Comparison of ENCODE assay signal across 11 cellular contexts in the genomic region with DNA sequence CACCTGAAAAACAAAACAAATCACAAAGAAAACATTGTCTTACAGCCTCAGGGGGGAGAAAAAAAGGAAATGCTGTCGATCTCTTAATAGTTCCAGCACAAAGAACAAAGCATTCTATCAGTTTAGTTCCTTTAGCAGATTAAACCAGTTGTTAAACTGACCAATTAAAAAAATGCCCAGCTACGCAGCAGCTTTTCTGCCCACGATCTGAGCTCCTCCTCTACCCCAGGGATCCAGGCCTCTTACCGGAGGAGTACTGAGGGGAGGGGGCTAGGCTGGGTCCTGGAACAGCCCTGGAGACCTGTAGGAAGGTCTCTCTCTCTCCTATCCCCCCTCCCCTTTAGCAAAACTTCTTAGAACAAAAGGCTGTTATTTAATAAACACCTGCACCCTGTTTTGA. TPM values are rescaled to one million over a fixed set of nuclear protein-coding genes. Genes with fewer than 3 reads are reported as not detected.
DNase-seq lines count a peak whose midpoint lies in the region; ATAC-seq and TF ChIP-seq lines count a peak whose summit lies in the region.
"Had no signal": no experiment of that assay in that cellular context is flagged by ENCODE, and none has a peak within 500 bp of the region (broad histone marks: within the 10 kb centered on the region; RNA-seq: fewer than 3 reads in every experiment).

No MANE protein-coding gene starts in this region.

- intact Hi-C loops in activated CD4-positive, alpha-beta T cell treated with anti-CD3 and anti-CD28 coated beads for 36 hours (cut with DNase I, micrococcal nuclease) = no loop called here

- H3K4me1 ChIP-seq in BE2C = peaks cover 9% of the 10 kb centered on the region

- H3K9me3 ChIP-seq in AG04450 (ENCODE audit: control insufficient read depth, insufficient read depth, low read length) = no peaks in the 10 kb centered on the region
- H3K9me3 ChIP-seq in BE2C = no peaks in the 10 kb centered on the region
- H3K9me3 ChIP-seq: thoracic aorta had no signal

- peak overlapping the region; percentile 79 for H3K27ac Mint-ChIP-seq in endothelial cell (ENCODE audit: unreplicated experiment)
- H3K27ac Mint-ChIP-seq in nephron = peak overlapping the region; percentile 95 to 99 (median 98)
- no peak overlapping the region for H3K27ac Mint-ChIP-seq in activated CD4-positive, alpha-beta T cell treated with anti-CD3 and anti-CD28 coated beads for 36 hours

- no peaks in the 10 kb centered on the region for H3K36me3 ChIP-seq in BE2C
- H3K36me3 ChIP-seq: thoracic aorta had no signal

- no peak overlapping the region for H3K4me3 ChIP-seq in AG04450 (ENCODE audit: low read depth, low read length)
- H3K4me3 ChIP-seq in BE2C (ENCODE audit: low read depth, low read length) = no peak overlapping the region
- H3K4me3 ChIP-seq: thoracic aorta had no signal

- H3K4me1 Mint-ChIP-seq in endothelial cell (ENCODE audit: unreplicated experiment) (peaks cover 46% of the 10 kb centered on the region), nephron (peaks cover 76% of the 10 kb centered on the region)
- peaks cover 20% of the 10 kb centered on the region for H3K4me1 Mint-ChIP-seq in activated CD4-positive, alpha-beta T cell treated with anti-CD3 and anti-CD28 coated beads for 36 hours

- H3K36me3 Mint-ChIP-seq in endothelial cell (ENCODE audit: low read depth, unreplicated experiment) (peaks cover 8% of the 10 kb centered on the region), nephron (ENCODE audit: low read depth) (no peaks in the 10 kb centered on the region)
- H3K36me3 Mint-ChIP-seq in activated CD4-positive, alpha-beta T cell treated with anti-CD3 and anti-CD28 coated beads for 36 hours (ENCODE audit: low read depth) = no peaks in the 10 kb centered on the region

- H3K27me3 Mint-ChIP-seq in endothelial cell (ENCODE audit: unreplicated experiment) = peaks cover 4% of the 10 kb centered on the region
- no peaks in the 10 kb centered on the region for H3K27me3 Mint-ChIP-seq in nephron (ENCODE audit: low read depth)
- no peaks in the 10 kb centered on the region for H3K27me3 Mint-ChIP-seq in activated CD4-positive, alpha-beta T cell treated with anti-CD3 and anti-CD28 coated beads for 36 hours

- H3K9me3 Mint-ChIP-seq in endothelial cell (ENCODE audit: unreplicated experiment) = no peaks in the 10 kb centered on the region
- H3K9me3 Mint-ChIP-seq in nephron = no peaks in the 10 kb centered on the region
- no peaks in the 10 kb centered on the region for H3K9me3 Mint-ChIP-seq in activated CD4-positive, alpha-beta T cell treated with anti-CD3 and anti-CD28 coated beads for 36 hours (ENCODE audit: low read depth)

- peak overlapping the region; percentile 49 for H3K27ac ChIP-seq in AG04450 (ENCODE audit: low read depth, low read length)
- H3K27ac ChIP-seq: thoracic aorta had no signal

- TF ChIP-seq CTCF in AG04450 (IDR thresholded peaks at IDR 0.05; ENCODE audit: low read depth, low read length) (no peak), endothelial cell (IDR thresholded peaks at IDR 0.05; ENCODE audit: unreplicated experiment) (no peak), nephron (IDR thresholded peaks at IDR 0.05; ENCODE audit: unreplicated experiment in 3 of 3) (no peak), BE2C (IDR thresholded peaks at IDR 0.05; ENCODE audit: low read depth, low read length) (no peak)

- H3K27me3 ChIP-seq in AG04450 (ENCODE audit: control insufficient read depth, insufficient read depth, low read length) (no peaks in the 10 kb centered on the region), BE2C (no peaks in the 10 kb centered on the region)

- H3K4me3 Mint-ChIP-seq in endothelial cell (ENCODE audit: unreplicated experiment) (peak overlapping the region; percentile 31), nephron (peak overlapping the region in 2 of 3 experiments; percentile 28 to 34)
- no peak overlapping the region for H3K4me3 Mint-ChIP-seq in activated CD4-positive, alpha-beta T cell treated with anti-CD3 and anti-CD28 coated beads for 36 hours

- POLR2A ChIA-PET in AG04450 (lab: Yijun Ruan, JAX) = interaction anchor here (1.4 to 2.4 kb wide), 2 partner anchors 12 to 39 kb away, joined by 4 to 18 read pairs; a partner anchor contains a TSS
- POLR2A ChIA-PET in activated CD4-positive, alpha-beta T cell treated with anti-CD3 and anti-CD28 coated beads for 36 hours (lab: Charles Lee) = no interaction called here

- CTCF ChIA-PET in AG04450 (lab: Charles Lee) = interaction anchor here (1.4 kb wide), 1 partner anchor 12 kb away, joined by 5 read pairs; no protein-coding TSS in a partner anchor
- CTCF ChIA-PET in activated CD4-positive, alpha-beta T cell treated with anti-CD3 and anti-CD28 coated beads for 36 hours (lab: Charles Lee) = interaction anchor here (0.9 to 1.0 kb wide), 2 partner anchors 19 to 54 kb away, joined by 3 read pairs; no protein-coding TSS in a partner anchor

- DNase-seq in AG04450 (ENCODE audit: low read depth, low spot score) = no peak
- peak; percentile 46 to 69 for DNase-seq in NCI-H526 (lab: John Stamatoyannopoulos, UW)
- DNase-seq in endothelial cell (ENCODE audit: low spot score) = no peak
- no peak for DNase-seq in BE2C
- DNase-seq in NCI-H128 (lab: John Stamatoyannopoulos, UW; ENCODE audit: unreplicated experiment) = no peak
- DNase-seq in activated CD4-positive, alpha-beta T cell treated with anti-CD3 and anti-CD28 coated beads for 36 hours = no peak
- no peak for DNase-seq in NCI-H2227 (lab: John Stamatoyannopoulos, UW; ENCODE audit: unreplicated experiment)
- DNase-seq: activated T-cell treated with anti-CD3 and anti-CD28 coated beads for 4 hours, NCI-H748 treated with DMSO at 0.1 percent for 48 hours had no signal

- ATAC-seq in activated CD4-positive, alpha-beta T cell treated with anti-CD3 and anti-CD28 coated beads for 36 hours = no peak

RNA-seq across cellular contexts. Expression of a gene that starts 13.4 kb away (rescaled TPM):
- polyA plus RNA-seq in AG04450 (2011; rRNA removed) = 146 and 179 TPM in 2 replicates
- 230 and 312 TPM in 2 replicates for polyA minus RNA-seq in AG04450 (2011; rRNA and poly(A)+ RNA removed)
- 208 TPM for total RNA-seq in endothelial cell (ENCODE audit: unreplicated experiment)
- 147 TPM for polyA plus RNA-seq in BE2C (2012; ENCODE audit: insufficient read depth, insufficient read length, low read depth)
- total RNA-seq in activated CD4-positive, alpha-beta T cell treated with anti-CD3 and anti-CD28 coated beads for 36 hours = 1 to 10 TPM; 4.1 to 4.6 TPM

RNA-seq across cellular contexts. Expression of a gene that starts 30.0 kb away (rescaled TPM):
- 9.1 and 10.2 TPM in 2 replicates for polyA plus RNA-seq in AG04450 (2011; rRNA removed)
- 10.4 and 14.7 TPM in 2 replicates for polyA minus RNA-seq in AG04450 (2011; rRNA and poly(A)+ RNA removed)
- total RNA-seq in endothelial cell (ENCODE audit: unreplicated experiment) = 41.4 TPM
- polyA plus RNA-seq in BE2C (2012; ENCODE audit: insufficient read depth, insufficient read length, low read depth) = 42.9 TPM
- 10 to 100 TPM in 1 of 2 experiments, 1 to 10 TPM in 1; 10.0 to 10.1 TPM for total RNA-seq in activated CD4-positive, alpha-beta T cell treated with anti-CD3 and anti-CD28 coated beads for 36 hours

RNA-seq across cellular contexts. Expression of a gene that starts 30.2 kb away (rescaled TPM):
- polyA plus RNA-seq in AG04450 (2011; rRNA removed) = 19.3 and 19.4 TPM in 2 replicates
- polyA minus RNA-seq in AG04450 (2011; rRNA and poly(A)+ RNA removed) = 19.3 and 23.8 TPM in 2 replicates
- 39.7 TPM for total RNA-seq in endothelial cell (ENCODE audit: unreplicated experiment)
- polyA plus RNA-seq in BE2C (2012; ENCODE audit: insufficient read depth, insufficient read length, low read depth) = 294 TPM
- 100 to 1,000 TPM in 1 of 2 experiments, 10 to 100 TPM in 1; 93.9 to 110 TPM for total RNA-seq in activated CD4-positive, alpha-beta T cell treated with anti-CD3 and anti-CD28 coated beads for 36 hours

RNA-seq across cellular contexts. Expression of a gene that starts 35.8 kb away (rescaled TPM):
- 37.5 and 44.8 TPM in 2 replicates for polyA plus RNA-seq in AG04450 (2011; rRNA removed)
- 71.2 and 104 TPM in 2 replicates for polyA minus RNA-seq in AG04450 (2011; rRNA and poly(A)+ RNA removed)
- total RNA-seq in endothelial cell (ENCODE audit: unreplicated experiment) = 42.2 TPM
- 25.9 TPM for polyA plus RNA-seq in BE2C (2012; ENCODE audit: insufficient read depth, insufficient read length, low read depth)
- total RNA-seq in activated CD4-positive, alpha-beta T cell treated with anti-CD3 and anti-CD28 coated beads for 36 hours = 10 to 100 TPM; 16.3 to 18.0 TPM

Comparison
In these comparisons a context has a peak if more than half of its experiments do, and no peak if none do; other contexts are left out.
1. DNase-seq: peak in NCI-H526 (2 of 2); none in AG04450 (single experiment), endothelial cell (single experiment), BE2C (single experiment), NCI-H128 (single experiment), activated CD4-positive, alpha-beta T cell treated with anti-CD3 and anti-CD28 coated beads for 36 hours (single experiment) and NCI-H2227 (single experiment).
2. RNA of a gene that starts 13.4 kb away (total RNA-seq): 208 TPM in endothelial cell (single experiment); 4.1 to 4.6 TPM in activated CD4-positive, alpha-beta T cell treated with anti-CD3 and anti-CD28 coated beads for 36 hours; every median in the first group is over 10 times any median in the second.